ENCODE assay signal across 1 cellular context in the genomic region with DNA sequence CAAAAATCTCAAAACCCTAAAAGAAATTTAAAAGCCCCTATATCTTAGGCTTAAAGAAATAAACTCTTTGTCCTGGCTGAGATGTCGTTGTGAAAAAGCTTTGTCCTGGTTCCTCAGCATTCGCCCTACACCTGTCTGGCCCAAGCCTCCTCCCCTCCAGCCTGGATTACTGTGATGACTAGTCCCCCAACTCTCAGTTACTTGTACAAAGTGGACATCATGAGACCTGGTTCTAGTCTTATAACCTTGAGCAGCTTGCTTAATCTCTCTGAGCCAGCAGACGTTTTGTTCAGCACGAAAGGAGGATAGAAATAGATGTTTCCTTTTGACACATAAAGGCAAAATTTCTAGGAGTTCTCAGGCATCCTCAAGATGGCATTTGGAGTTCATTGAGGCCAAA.
TF ChIP-seq lines count a peak whose summit lies in the region.

No MANE protein-coding gene starts in this region.

TF ChIP-seq in HepG2, 621 proteins besides CTCF, POLR2A, EP300 and RAD21:
- TF ChIP-seq MAFF (IDR thresholded peaks at IDR 0.05; ENCODE audit: low read depth, low read length) (no peak), SP140L (CRISPR knock-in tag; IDR thresholded peaks at IDR 0.05; ENCODE audit: borderline replicate concordance) (no peak), HOXD1 (CRISPR knock-in tag; IDR thresholded peaks at IDR 0.05) (no peak), ZNF878 (CRISPR knock-in tag; IDR thresholded peaks at IDR 0.05) (no peak), ZFX (CRISPR knock-in tag; IDR thresholded peaks at IDR 0.05; ENCODE audit: low read depth) (no peak), ZNF138 (CRISPR knock-in tag; IDR thresholded peaks at IDR 0.05; ENCODE audit: low read depth) (no peak), ZMYM3 (CRISPR knock-in tag; IDR thresholded peaks at IDR 0.05) (no peak), CBFB (CRISPR knock-in tag; IDR thresholded peaks at IDR 0.05) (no peak), PCBP2 (optimal IDR thresholded peaks at IDR 0.05; ENCODE audit: low read depth, low read length, poor library complexity, severe bottlenecking) (no peak), ZSCAN12 (CRISPR knock-in tag; IDR thresholded peaks at IDR 0.05) (no peak), JUN (CRISPR knock-in tag; IDR thresholded peaks at IDR 0.05) (no peak), ATF7-NPFF (CRISPR knock-in tag; IDR thresholded peaks at IDR 0.05; ENCODE audit: low read depth) (no peak), AHR (CRISPR knock-in tag; IDR thresholded peaks at IDR 0.05) (no peak), ZNF550 (CRISPR knock-in tag; IDR thresholded peaks at IDR 0.05; ENCODE audit: borderline replicate concordance) (no peak), ZFP1 (CRISPR knock-in tag; IDR thresholded peaks at IDR 0.05) (no peak), ZNF556 (CRISPR knock-in tag; IDR thresholded peaks at IDR 0.05; ENCODE audit: borderline replicate concordance) (no peak), ZBTB7A (CRISPR knock-in tag; IDR thresholded peaks at IDR 0.05) (no peak)
- TF ChIP-seq, protein P1, sequence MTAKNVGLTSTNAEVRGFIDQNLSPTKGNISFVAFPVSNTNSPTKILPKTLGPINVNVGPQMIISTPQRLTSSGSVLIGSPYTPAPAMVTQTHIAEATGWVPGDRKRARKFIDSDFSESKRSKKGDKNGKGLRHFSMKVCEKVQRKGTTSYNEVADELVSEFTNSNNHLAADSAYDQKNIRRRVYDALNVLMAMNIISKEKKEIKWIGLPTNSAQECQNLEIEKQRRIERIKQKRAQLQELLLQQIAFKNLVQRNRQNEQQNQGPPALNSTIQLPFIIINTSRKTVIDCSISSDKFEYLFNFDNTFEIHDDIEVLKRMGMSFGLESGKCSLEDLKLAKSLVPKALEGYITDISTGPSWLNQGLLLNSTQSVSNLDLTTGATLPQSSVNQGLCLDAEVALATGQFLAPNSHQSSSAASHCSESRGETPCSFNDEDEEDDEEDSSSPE (CRISPR knock-in tag; IDR thresholded peaks at IDR 0.05) = no peak
- TF ChIP-seq, protein P2, sequence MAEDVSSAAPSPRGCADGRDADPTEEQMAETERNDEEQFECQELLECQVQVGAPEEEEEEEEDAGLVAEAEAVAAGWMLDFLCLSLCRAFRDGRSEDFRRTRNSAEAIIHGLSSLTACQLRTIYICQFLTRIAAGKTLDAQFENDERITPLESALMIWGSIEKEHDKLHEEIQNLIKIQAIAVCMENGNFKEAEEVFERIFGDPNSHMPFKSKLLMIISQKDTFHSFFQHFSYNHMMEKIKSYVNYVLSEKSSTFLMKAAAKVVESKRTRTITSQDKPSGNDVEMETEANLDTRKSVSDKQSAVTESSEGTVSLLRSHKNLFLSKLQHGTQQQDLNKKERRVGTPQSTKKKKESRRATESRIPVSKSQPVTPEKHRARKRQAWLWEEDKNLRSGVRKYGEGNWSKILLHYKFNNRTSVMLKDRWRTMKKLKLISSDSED (CRISPR knock-in tag; IDR thresholded peaks at IDR 0.05) = no peak
- TF ChIP-seq, protein P3, sequence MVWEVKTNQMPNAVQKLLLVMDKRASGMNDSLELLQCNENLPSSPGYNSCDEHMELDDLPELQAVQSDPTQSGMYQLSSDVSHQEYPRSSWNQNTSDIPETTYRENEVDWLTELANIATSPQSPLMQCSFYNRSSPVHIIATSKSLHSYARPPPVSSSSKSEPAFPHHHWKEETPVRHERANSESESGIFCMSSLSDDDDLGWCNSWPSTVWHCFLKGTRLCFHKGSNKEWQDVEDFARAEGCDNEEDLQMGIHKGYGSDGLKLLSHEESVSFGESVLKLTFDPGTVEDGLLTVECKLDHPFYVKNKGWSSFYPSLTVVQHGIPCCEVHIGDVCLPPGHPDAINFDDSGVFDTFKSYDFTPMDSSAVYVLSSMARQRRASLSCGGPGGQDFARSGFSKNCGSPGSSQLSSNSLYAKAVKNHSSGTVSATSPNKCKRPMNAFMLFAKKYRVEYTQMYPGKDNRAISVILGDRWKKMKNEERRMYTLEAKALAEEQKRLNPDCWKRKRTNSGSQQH (CRISPR knock-in tag; IDR thresholded peaks at IDR 0.05; ENCODE audit: low read depth) = no peak
TF ChIP-seq in HepG2: peak in this region for 0.
